In genomic region chr1:29237906-29238600, GRCh38 we compare ENCODE assay signal across 1 cellular context.
TF ChIP-seq lines count a peak whose summit lies in the region.

No MANE protein-coding gene starts in this region.

TF ChIP-seq in H1, 55 proteins besides CTCF, POLR2A, EP300 and RAD21:
- TF ChIP-seq BACH1 (IDR thresholded peaks at IDR 0.05; ENCODE audit: low read length), result peak; percentile 12; the same call in 1 of the 2 replicates
- TF ChIP-seq E2F6 (IDR thresholded peaks at IDR 0.05), result peak; percentile 88
- peak; percentile 75 for TF ChIP-seq SUZ12 (IDR thresholded peaks at IDR 0.05; ENCODE audit: low read length)
- TF ChIP-seq ASH2L (IDR thresholded peaks at IDR 0.05; ENCODE audit: low read length), result peak; percentile 46
- TF ChIP-seq HDAC2 (IDR thresholded peaks at IDR 0.05; ENCODE audit: borderline replicate concordance in 1 of 2, low read depth in 2 of 2, low read length in 2 of 2), result 0 out of 4 replicates have a peak, but pooled peaks of 1 of the 2 experiments have one; percentile 32
- TF ChIP-seq MAX (IDR thresholded peaks at IDR 0.05), result peak; percentile 71
- TF ChIP-seq EGR1 (IDR thresholded peaks at IDR 0.05; ENCODE audit: borderline replicate concordance, low read depth, low read length), result no peak
- TF ChIP-seq JUND (IDR thresholded peaks at IDR 0.05; ENCODE audit: low read length), result no peak
- no peak for TF ChIP-seq TAF1 (IDR thresholded peaks at IDR 0.05; ENCODE audit: low read depth, low read length)
- peak; percentile 43 for TF ChIP-seq PHF8 (conservative IDR thresholded peaks at IDR 0.05; ENCODE audit: low read depth, low read length)
- peak; percentile 52 for TF ChIP-seq EZH2 (IDR thresholded peaks at IDR 0.05; ENCODE audit: low read depth, low read length, severe bottlenecking)
- TF ChIP-seq USF2 (IDR thresholded peaks at IDR 0.05; ENCODE audit: low read length), result no peak
- 0 out of 2 replicates have a peak, but pooled peaks have one; percentile 20 for TF ChIP-seq GABPA (IDR thresholded peaks at IDR 0.05; ENCODE audit: borderline replicate concordance, insufficient read depth, low read length)
